Comparison of ENCODE assay signal across 1 cellular context in genomic region chr12:26831959-26832816, GRCh38.
TF ChIP-seq lines count a peak whose summit lies in the region.

No MANE protein-coding gene starts in this region.

TF ChIP-seq in HepG2, 621 proteins besides CTCF, POLR2A, EP300 and RAD21 (continued from another document):
- TF ChIP-seq ZNF280B (CRISPR knock-in tag; IDR thresholded peaks at IDR 0.05; ENCODE audit: borderline replicate concordance) (peak; percentile 71), MBNL3 (CRISPR knock-in tag; conservative IDR thresholded peaks at IDR 0.05) (no peak), ZNF75D (CRISPR knock-in tag; IDR thresholded peaks at IDR 0.05; ENCODE audit: borderline replicate concordance) (no peak), ARHGAP35 (CRISPR knock-in tag; IDR thresholded peaks at IDR 0.05; ENCODE audit: borderline replicate concordance) (no peak), CCAR2 (optimal IDR thresholded peaks at IDR 0.05; ENCODE audit: low read depth, low read length) (no peak), PRMT3 (CRISPR knock-in tag; IDR thresholded peaks at IDR 0.05; ENCODE audit: borderline replicate concordance, low read depth) (no peak; the same call in 1 of the 2 replicates), UBTF (CRISPR knock-in tag; IDR thresholded peaks at IDR 0.05) (peak; percentile 93), GATAD2A (CRISPR knock-in tag; IDR thresholded peaks at IDR 0.05) (peak; percentile 52), KDM4B (CRISPR knock-in tag; IDR thresholded peaks at IDR 0.05) (no peak), RBFOX2 (IDR thresholded peaks at IDR 0.05; ENCODE audit: low read depth, low read length) (peak; percentile 95), ZFP36L2 (CRISPR knock-in tag; IDR thresholded peaks at IDR 0.05) (no peak), ZUFSP (CRISPR knock-in tag; IDR thresholded peaks at IDR 0.05; ENCODE audit: borderline replicate concordance) (no peak), NFKB2 (CRISPR knock-in tag; IDR thresholded peaks at IDR 0.05; ENCODE audit: borderline replicate concordance) (peak; percentile 21; the same call in 1 of the 2 replicates), KLF16 (CRISPR knock-in tag; IDR thresholded peaks at IDR 0.05) (peak in 1 of 2 experiments; percentile 46; a peak in 2 of 4 replicates), ZNF737 (CRISPR knock-in tag; IDR thresholded peaks at IDR 0.05; ENCODE audit: borderline replicate concordance) (0 out of 2 replicates have a peak, but pooled peaks have one; percentile 31), HNF1A (IDR thresholded peaks at IDR 0.05; ENCODE audit: low read depth) (no peak), HNF1A (CRISPR knock-in tag; IDR thresholded peaks at IDR 0.05; ENCODE audit: borderline replicate concordance) (no peak), YEATS4 (CRISPR knock-in tag; IDR thresholded peaks at IDR 0.05; ENCODE audit: borderline replicate concordance) (0 out of 2 replicates have a peak, but pooled peaks have one; percentile 43), ZNF576 (CRISPR knock-in tag; IDR thresholded peaks at IDR 0.05) (no peak), NFE2L2 (IDR thresholded peaks at IDR 0.05; ENCODE audit: low read length) (no peak), STAG1 (CRISPR knock-in tag; IDR thresholded peaks at IDR 0.05) (peak; percentile 39), ZNF556 (CRISPR knock-in tag; IDR thresholded peaks at IDR 0.05; ENCODE audit: borderline replicate concordance) (0 out of 2 replicates have a peak, but pooled peaks have one; percentile 18), ETS1 (CRISPR knock-in tag; IDR thresholded peaks at IDR 0.05) (peak; percentile 19; the same call in 1 of the 2 replicates), HOMEZ (CRISPR knock-in tag; IDR thresholded peaks at IDR 0.05; ENCODE audit: low read depth) (peak; percentile 61; the same call in 1 of the 2 replicates), LRRFIP1 (CRISPR knock-in tag; conservative IDR thresholded peaks at IDR 0.05) (no peak), ATF7 (IDR thresholded peaks at IDR 0.05) (no peak), ATF7 (CRISPR knock-in tag; IDR thresholded peaks at IDR 0.05) (no peak), ZNF772 (CRISPR knock-in tag; IDR thresholded peaks at IDR 0.05) (0 out of 2 replicates have a peak, but pooled peaks have one; percentile 33)
